In the genomic region with DNA sequence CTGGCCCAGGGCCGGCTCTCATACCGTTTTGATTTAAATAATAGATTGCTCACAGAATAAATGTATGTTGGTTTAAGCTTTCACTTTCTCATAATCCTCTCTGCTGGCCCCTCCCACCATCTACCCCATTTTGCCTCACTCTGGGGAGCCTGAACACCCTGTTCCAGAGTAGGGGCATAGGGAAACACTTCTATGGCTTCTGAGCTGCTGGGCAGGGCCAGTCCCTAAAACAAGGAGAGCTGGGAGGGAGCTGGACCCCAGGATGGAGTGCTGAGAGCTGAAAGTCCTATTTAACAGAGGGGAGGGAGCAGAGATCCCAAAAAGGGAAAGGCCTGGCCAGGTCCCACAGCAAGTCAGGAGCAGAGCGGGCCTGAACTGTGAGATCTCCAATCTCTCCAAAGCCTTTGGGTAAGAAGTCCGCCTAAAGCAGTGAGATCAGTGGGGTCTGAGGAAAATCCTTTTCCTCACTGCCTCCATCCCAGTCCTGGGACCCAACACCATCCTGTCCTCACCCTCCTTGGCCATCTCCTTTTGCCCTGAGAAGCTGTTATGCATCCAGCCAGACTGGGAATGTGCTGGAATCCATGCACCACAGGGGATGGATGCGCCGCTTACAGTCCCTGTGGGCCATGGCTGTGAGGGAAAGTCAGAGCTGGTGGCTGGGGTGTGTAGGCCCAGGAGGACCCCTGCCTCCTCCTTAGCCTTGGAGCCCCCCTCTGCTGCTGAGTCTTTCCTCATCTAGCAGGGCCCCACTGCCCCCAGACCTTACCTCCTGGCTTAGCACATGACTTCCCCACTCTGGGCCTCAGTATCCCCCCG, we compare ENCODE assay signal across 1 cellular context.
TF ChIP-seq lines count a peak whose summit lies in the region.

No MANE protein-coding gene starts in this region.

TF ChIP-seq in SK-N-SH, 30 proteins besides CTCF, POLR2A, EP300 and RAD21:
- TF ChIP-seq GATA2 (CRISPR knock-in tag; IDR thresholded peaks at IDR 0.05) (no peak), MXI1 (IDR thresholded peaks at IDR 0.05; ENCODE audit: low read depth, low read length) (no peak), PBX3 (IDR thresholded peaks at IDR 0.05) (no peak), IRF3 (IDR thresholded peaks at IDR 0.05; ENCODE audit: low read depth, low read length) (no peak), SMC3 (IDR thresholded peaks at IDR 0.05; ENCODE audit: low read depth, low read length) (no peak), USF1 (IDR thresholded peaks at IDR 0.05; ENCODE audit: borderline replicate concordance, low read depth) (no peak), EZH2phosphoT487 (IDR thresholded peaks at IDR 0.05; ENCODE audit: borderline replicate concordance, low read depth) (no peak), TAF1 (IDR thresholded peaks at IDR 0.05; ENCODE audit: borderline replicate concordance, low read depth, low read length) (no peak), JUND (IDR thresholded peaks at IDR 0.05) (no peak), FOXM1 (IDR thresholded peaks at IDR 0.05; ENCODE audit: low read depth) (no peak), TEAD4 (IDR thresholded peaks at IDR 0.05; ENCODE audit: borderline replicate concordance, insufficient read depth) (no peak), MAX (IDR thresholded peaks at IDR 0.05; ENCODE audit: low read depth) (no peak), RCOR1 (IDR thresholded peaks at IDR 0.05; ENCODE audit: low read length) (no peak; the same call in 1 of the 2 replicates), RXRA (IDR thresholded peaks at IDR 0.05; ENCODE audit: borderline replicate concordance, low read depth) (no peak), NRF1 (IDR thresholded peaks at IDR 0.05; ENCODE audit: low read depth, low read length) (no peak)
- TF ChIP-seq, protein P1, sequence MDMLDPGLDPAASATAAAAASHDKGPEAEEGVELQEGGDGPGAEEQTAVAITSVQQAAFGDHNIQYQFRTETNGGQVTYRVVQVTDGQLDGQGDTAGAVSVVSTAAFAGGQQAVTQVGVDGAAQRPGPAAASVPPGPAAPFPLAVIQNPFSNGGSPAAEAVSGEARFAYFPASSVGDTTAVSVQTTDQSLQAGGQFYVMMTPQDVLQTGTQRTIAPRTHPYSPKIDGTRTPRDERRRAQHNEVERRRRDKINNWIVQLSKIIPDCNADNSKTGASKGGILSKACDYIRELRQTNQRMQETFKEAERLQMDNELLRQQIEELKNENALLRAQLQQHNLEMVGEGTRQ (IDR thresholded peaks at IDR 0.05; ENCODE audit: borderline replicate concordance, low read depth, low read length), result no peak
- TF ChIP-seq, protein P2, sequence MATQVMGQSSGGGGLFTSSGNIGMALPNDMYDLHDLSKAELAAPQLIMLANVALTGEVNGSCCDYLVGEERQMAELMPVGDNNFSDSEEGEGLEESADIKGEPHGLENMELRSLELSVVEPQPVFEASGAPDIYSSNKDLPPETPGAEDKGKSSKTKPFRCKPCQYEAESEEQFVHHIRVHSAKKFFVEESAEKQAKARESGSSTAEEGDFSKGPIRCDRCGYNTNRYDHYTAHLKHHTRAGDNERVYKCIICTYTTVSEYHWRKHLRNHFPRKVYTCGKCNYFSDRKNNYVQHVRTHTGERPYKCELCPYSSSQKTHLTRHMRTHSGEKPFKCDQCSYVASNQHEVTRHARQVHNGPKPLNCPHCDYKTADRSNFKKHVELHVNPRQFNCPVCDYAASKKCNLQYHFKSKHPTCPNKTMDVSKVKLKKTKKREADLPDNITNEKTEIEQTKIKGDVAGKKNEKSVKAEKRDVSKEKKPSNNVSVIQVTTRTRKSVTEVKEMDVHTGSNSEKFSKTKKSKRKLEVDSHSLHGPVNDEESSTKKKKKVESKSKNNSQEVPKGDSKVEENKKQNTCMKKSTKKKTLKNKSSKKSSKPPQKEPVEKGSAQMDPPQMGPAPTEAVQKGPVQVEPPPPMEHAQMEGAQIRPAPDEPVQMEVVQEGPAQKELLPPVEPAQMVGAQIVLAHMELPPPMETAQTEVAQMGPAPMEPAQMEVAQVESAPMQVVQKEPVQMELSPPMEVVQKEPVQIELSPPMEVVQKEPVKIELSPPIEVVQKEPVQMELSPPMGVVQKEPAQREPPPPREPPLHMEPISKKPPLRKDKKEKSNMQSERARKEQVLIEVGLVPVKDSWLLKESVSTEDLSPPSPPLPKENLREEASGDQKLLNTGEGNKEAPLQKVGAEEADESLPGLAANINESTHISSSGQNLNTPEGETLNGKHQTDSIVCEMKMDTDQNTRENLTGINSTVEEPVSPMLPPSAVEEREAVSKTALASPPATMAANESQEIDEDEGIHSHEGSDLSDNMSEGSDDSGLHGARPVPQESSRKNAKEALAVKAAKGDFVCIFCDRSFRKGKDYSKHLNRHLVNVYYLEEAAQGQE (IDR thresholded peaks at IDR 0.05; ENCODE audit: low read depth, low read length), result no peak
